8 cellular contexts compared by ENCODE assay signal in genomic region chr15:48794697-48795134, GRCh38. TPM values are rescaled to one million over a fixed set of nuclear protein-coding genes. Genes with fewer than 3 reads are reported as not detected.
A peak's percentile ranks its signal among the peaks of the same experiment; 100 is the strongest.
DNase-seq lines count a peak whose midpoint lies in the region; ATAC-seq and TF ChIP-seq lines count a peak whose summit lies in the region.

No MANE protein-coding gene starts in this region.

- POLR2A ChIA-PET in SK-N-SH (lab: Yijun Ruan, JAX) = no interaction called here

- CTCF ChIA-PET in SK-N-SH (lab: Yijun Ruan, JAX) = no interaction called here

- no peaks in the 10 kb centered on the region for H4K20me1 ChIP-seq in SK-N-SH (ENCODE audit: insufficient read depth)

- no peak for TF ChIP-seq RAD21 in SK-N-SH (IDR thresholded peaks at IDR 0.05; ENCODE audit: low read length)

- H3K9me3 ChIP-seq in SK-N-SH (no peaks in the 10 kb centered on the region), left ventricle myocardium inferior (replicated peaks) (no peaks in the 10 kb centered on the region)

- H3K79me2 ChIP-seq in SK-N-SH (ENCODE audit: insufficient read depth) = peaks cover 18% of the 10 kb centered on the region

- no peak overlapping the region for H3K4me3 ChIP-seq in SK-N-SH (ENCODE audit: low read depth in 2 of 2, low read length in 1 of 2)
- peak overlapping the region; percentile 22 for H3K4me3 ChIP-seq in left ventricle myocardium inferior

- no peak for TF ChIP-seq CTCF in SK-N-SH (IDR thresholded peaks at IDR 0.05)
- TF ChIP-seq CTCF in left ventricle myocardium inferior (IDR thresholded peaks at IDR 0.05; ENCODE audit: borderline replicate concordance) = no peak

- peak overlapping the region; percentile 9; the same call in 1 of the 2 replicates for H2AFZ ChIP-seq in SK-N-SH (ENCODE audit: low read depth)

- H3K27ac ChIP-seq in SK-N-SH (ENCODE audit: low read depth in 2 of 2, low read length in 1 of 2) (no peak overlapping the region), left ventricle myocardium inferior (replicated peaks) (peak overlapping the region; percentile 39)

- H3K4me1 ChIP-seq in SK-N-SH (ENCODE audit: control insufficient read depth in 1 of 2, insufficient read depth in 2 of 2, low read depth in 1 of 2, low read length in 1 of 2) = peaks cover 5 to 17% of the 10 kb centered on the region in 2 experiments
- H3K4me1 ChIP-seq in left ventricle myocardium inferior = peaks cover 6% of the 10 kb centered on the region

- H3K27me3 ChIP-seq in SK-N-SH (ENCODE audit: insufficient read depth) (no peaks in the 10 kb centered on the region), left ventricle myocardium inferior (ENCODE audit: low read depth) (no peaks in the 10 kb centered on the region)

- no peak overlapping the region for H3K9ac ChIP-seq in SK-N-SH

- H3K36me3 ChIP-seq in SK-N-SH (replicated peaks in 1 of 2; ENCODE audit: control insufficient read depth in 1 of 2, insufficient read depth in 2 of 2, low read length in 1 of 2) (peaks cover 29 to 49% of the 10 kb centered on the region in 2 experiments), left ventricle myocardium inferior (no peaks in the 10 kb centered on the region)

- no peak for TF ChIP-seq EP300 in SK-N-SH (IDR thresholded peaks at IDR 0.05; ENCODE audit: borderline replicate concordance in 1 of 2, low read depth in 1 of 2, low read length in 1 of 2)

- H3K9me2 ChIP-seq in SK-N-SH = no peaks in the 10 kb centered on the region

- intact Hi-C loops in left ventricle myocardium inferior (cut with micrococcal nuclease) = no loop called here

- peaks cover 3% of the 10 kb centered on the region for H3F3A ChIP-seq in SK-N-SH (replicated peaks; ENCODE audit: insufficient read depth)

- H3K4me2 ChIP-seq in SK-N-SH = 0 out of 2 replicates have a peak overlapping the region, but pooled peaks have one; percentile 10

- no peak for DNase-seq in SK-N-SH
- peak; percentile 41 for DNase-seq in SIG-M5 (lab: John Stamatoyannopoulos, UW)
- DNase-seq in left ventricle myocardium inferior = no peak
- DNase-seq in NCI-H2196 treated with DMSO at 0.1 percent for 48 hours (lab: John Stamatoyannopoulos, UW; ENCODE audit: unreplicated experiment) = no peak
- no peak for DNase-seq in stimulated activated CD8-positive, alpha-beta memory T cell treated with anti-CD3 and anti-CD28 coated beads, Interleukin-4, amount 100 ng/mL, for 48 hours
- no peak for DNase-seq in cerebellar cortex (ENCODE audit: low spot score)

- ATAC-seq in SK-N-SH treated with all-trans-retinoic acid at 6 μM for 48 hours (no peak), HG02885 (IDR thresholded peaks at IDR 0.05; ENCODE audit: poor library complexity, unreplicated experiment) (peak; percentile 98)

- 100% methylated on average over 2 of the region's 2 CpGs for WGBS in SK-N-SH (ENCODE audit: low lambda C conversion rate)

TF ChIP-seq in SK-N-SH, 30 proteins besides CTCF, POLR2A, EP300 and RAD21:
- peak; percentile 55 for TF ChIP-seq ELF1 (IDR thresholded peaks at IDR 0.05)
- no peak for TF ChIP-seq GABPA (IDR thresholded peaks at IDR 0.05; ENCODE audit: low read depth)

TF ChIP-seq in SK-N-SH treated with all-trans-retinoic acid at 6 μM for 48 hours, 23 proteins besides CTCF, POLR2A, EP300 and RAD21:
- no peak for TF ChIP-seq TCF4 (CRISPR knock-in tag; IDR thresholded peaks at IDR 0.05; ENCODE audit: borderline replicate concordance)
- no peak for TF ChIP-seq OSR1 (CRISPR knock-in tag; IDR thresholded peaks at IDR 0.05)
- TF ChIP-seq ZFP30 (CRISPR knock-in tag; IDR thresholded peaks at IDR 0.05) = no peak
- no peak for TF ChIP-seq ZFP3 (CRISPR knock-in tag; IDR thresholded peaks at IDR 0.05)
- TF ChIP-seq SNAI2 (CRISPR knock-in tag; IDR thresholded peaks at IDR 0.05) = no peak
- no peak for TF ChIP-seq ZNF565 (CRISPR knock-in tag; conservative IDR thresholded peaks at IDR 0.05; ENCODE audit: low read depth)
- TF ChIP-seq TSHZ2 (CRISPR knock-in tag; IDR thresholded peaks at IDR 0.05) = no peak
- TF ChIP-seq ESRRG (CRISPR knock-in tag; IDR thresholded peaks at IDR 0.05) = no peak
- no peak for TF ChIP-seq POU6F1 (CRISPR knock-in tag; IDR thresholded peaks at IDR 0.05; ENCODE audit: borderline replicate concordance, low read depth)
- TF ChIP-seq PPARA (CRISPR knock-in tag; IDR thresholded peaks at IDR 0.05; ENCODE audit: borderline replicate concordance) = no peak
- TF ChIP-seq GLIS3 (CRISPR knock-in tag; IDR thresholded peaks at IDR 0.05) = no peak
- TF ChIP-seq ZC3H10 (CRISPR knock-in tag; IDR thresholded peaks at IDR 0.05) = no peak
- no peak for TF ChIP-seq CREB5 (CRISPR knock-in tag; IDR thresholded peaks at IDR 0.05; ENCODE audit: low read depth)
- TF ChIP-seq ZNF70 (CRISPR knock-in tag; IDR thresholded peaks at IDR 0.05) = no peak
- TF ChIP-seq ARNTL (CRISPR knock-in tag; IDR thresholded peaks at IDR 0.05; ENCODE audit: borderline replicate concordance, low read depth) = no peak
- no peak for TF ChIP-seq CSDC2 (CRISPR knock-in tag; IDR thresholded peaks at IDR 0.05)
- TF ChIP-seq RARB (CRISPR knock-in tag; IDR thresholded peaks at IDR 0.05) = no peak
- no peak for TF ChIP-seq PATZ1 (CRISPR knock-in tag; IDR thresholded peaks at IDR 0.05; ENCODE audit: borderline replicate concordance)
- TF ChIP-seq BACH2 (CRISPR knock-in tag; IDR thresholded peaks at IDR 0.05; ENCODE audit: borderline replicate concordance) = no peak
TF ChIP-seq in SK-N-SH treated with all-trans-retinoic acid at 6 μM for 48 hours: peak in this region for 0.

RNA-seq across cellular contexts. Expression of gene CEP152, which starts 16.2 kb away (rescaled TPM):
- polyA plus RNA-seq in SK-N-SH (2012; rRNA removed) = 0.71 and 1.4 TPM in 2 replicates
- 1.2 and 1.5 TPM in 2 replicates for polyA plus RNA-seq in SK-N-SH (2012; cell fraction: cytosol; rRNA removed)
- polyA plus RNA-seq in SK-N-SH (2012; cell fraction: nucleus; rRNA removed) = 1.8 and 2.4 TPM in 2 replicates
- 1.3 TPM for total RNA-seq in left ventricle myocardium inferior
